In the genomic region with DNA sequence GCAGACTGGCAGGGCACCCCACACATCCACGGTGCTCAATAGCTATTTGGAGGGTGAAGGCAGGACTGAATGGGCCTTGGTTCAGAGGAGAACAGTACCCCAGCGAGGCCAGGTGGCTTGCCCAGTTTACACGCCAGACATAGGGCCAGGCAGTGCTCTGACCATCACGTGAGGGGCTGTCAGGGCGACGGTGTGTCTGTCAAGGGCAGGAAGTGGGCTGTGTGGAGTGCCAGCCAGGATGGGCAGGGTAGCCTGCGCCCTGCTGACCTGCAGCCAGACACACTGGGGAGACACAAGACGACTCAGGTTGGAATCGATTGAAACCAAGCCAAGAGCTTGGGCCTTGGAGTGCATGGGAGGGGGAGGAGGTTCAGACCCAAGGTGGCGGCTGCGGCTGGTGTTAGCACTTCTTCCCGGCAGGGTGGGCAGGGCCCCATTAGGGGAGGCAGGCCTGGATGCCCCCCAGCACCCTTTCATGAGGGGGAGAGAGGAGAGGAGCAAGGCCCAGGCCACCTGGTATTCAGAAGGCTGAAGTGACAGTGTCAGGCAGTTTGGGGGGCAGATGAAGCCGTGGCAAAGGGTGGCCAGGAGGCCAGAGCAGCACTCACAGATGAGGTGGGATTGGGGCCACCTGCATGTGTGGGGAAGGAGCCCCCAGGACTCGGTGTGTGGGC, we compare ENCODE assay signal across 15 cellular contexts.
A peak's percentile ranks its signal among the peaks of the same experiment; 100 is the strongest.
DNase-seq lines count a peak whose midpoint lies in the region; ATAC-seq and TF ChIP-seq lines count a peak whose summit lies in the region.
"Had no signal": no experiment of that assay in that cellular context is flagged by ENCODE, and none has a peak within 500 bp of the region (broad histone marks: within the 10 kb centered on the region; RNA-seq: fewer than 3 reads in every experiment).

No MANE protein-coding gene starts in this region.

- no peak overlapping the region for H3K4ac ChIP-seq in trophoblast cell (ENCODE audit: low read depth, low read length)

- H3K9me3 Mint-ChIP-seq in HFFc6: no peaks in the 10 kb centered on the region
- H3K9me3 Mint-ChIP-seq: CD4-positive, alpha-beta T cell; stimulated activated naive CD8-positive, alpha-beta T cell treated with anti-CD3 and anti-CD28 coated beads, Interleukin-15, amount 100 ng/mL, for 72 hours had no signal

- peak overlapping the region; percentile 25; the same call in 1 of the 2 replicates for H3K27ac Mint-ChIP-seq in HFFc6
- H3K27ac Mint-ChIP-seq: CD4-positive, alpha-beta T cell had no signal

- H3K9me3 ChIP-seq in heart right ventricle (no peaks in the 10 kb centered on the region), trophoblast cell (ENCODE audit: insufficient read depth, low read depth, low read length) (peaks cover 3% of the 10 kb centered on the region)

- H2AK5ac ChIP-seq in trophoblast cell (ENCODE audit: low read length): no peak overlapping the region

- peak overlapping the region; percentile 0 for H3K18ac ChIP-seq in trophoblast cell (ENCODE audit: low read length)

- H3K9ac ChIP-seq in trophoblast cell (ENCODE audit: low read length): no peak overlapping the region
- H3K9ac ChIP-seq: parathyroid adenoma had no signal

- peak overlapping the region; percentile 8 for H2AFZ ChIP-seq in trophoblast cell (ENCODE audit: insufficient read depth, low read length, poor library complexity)
- H2AFZ ChIP-seq: parathyroid adenoma had no signal

- H3K79me1 ChIP-seq in trophoblast cell (ENCODE audit: low read length): no peaks in the 10 kb centered on the region

- DNase-seq in HFFc6 (no peak), RWPE1 (ENCODE audit: low spot score) (no peak), heart right ventricle (no peak), trophoblast cell (no peak)
- DNase-seq in stimulated activated CD4-positive, alpha-beta T cell treated with anti-CD3 and anti-CD28 coated beads, Interleukin-4, amount 100 ng/mL, for 24 hours: no peak
- DNase-seq: activated gamma-delta T cell treated with Interleukin-2 at 50 U/mL for 16 hours; CD4-positive, alpha-beta T cell; cortex of kidney; stimulated activated CD4-positive, alpha-beta T cell treated with anti-CD3 and anti-CD28 coated beads, Interleukin-1b, Interleukin-23, amount 100 ng/mL, for 48 hours; stimulated activated naive CD8-positive, alpha-beta T cell treated with anti-CD3 and anti-CD28 coated beads, Interleukin-15, amount 100 ng/mL, for 72 hours had no signal

- no peak overlapping the region for H4K12ac ChIP-seq in trophoblast cell (ENCODE audit: low read depth, low read length)

- H4K91ac ChIP-seq in trophoblast cell (ENCODE audit: low read depth, low read length): no peak overlapping the region

- WGBS in heart right ventricle, 2 donors: 47 to 54% methylated on average over 14 of the region's 14 CpGs
- WGBS in trophoblast cell (ENCODE audit: extremely low coverage, insufficient coverage, insufficient read length): no CpG with 5 or more reads among the region's 14 CpGs

- POLR2A ChIA-PET in RWPE1 (lab: Yijun Ruan, JAX; ENCODE audit: low non-redundant PET): no interaction called here

- no peak overlapping the region for H2BK5ac ChIP-seq in trophoblast cell (ENCODE audit: low read depth, low read length, poor library complexity)

- H3K36me3 Mint-ChIP-seq in HFFc6 (ENCODE audit: low read depth): no peaks in the 10 kb centered on the region

- no peak overlapping the region; the same call in 1 of the 2 replicates for H3K4me3 Mint-ChIP-seq in HFFc6
- H3K4me3 Mint-ChIP-seq: CD4-positive, alpha-beta T cell; stimulated activated naive CD8-positive, alpha-beta T cell treated with anti-CD3 and anti-CD28 coated beads, Interleukin-15, amount 100 ng/mL, for 72 hours had no signal

- no peak overlapping the region for H2BK120ac ChIP-seq in trophoblast cell (ENCODE audit: insufficient read depth, low read length, poor library complexity)

- ATAC-seq in heart right ventricle (peak; percentile 16 to 67 (median 46)), GM19395 (IDR thresholded peaks at IDR 0.05; ENCODE audit: unreplicated experiment) (no peak), GM21723 (IDR thresholded peaks at IDR 0.05; ENCODE audit: unreplicated experiment) (no peak), HG02852 (IDR thresholded peaks at IDR 0.05; ENCODE audit: unreplicated experiment) (no peak)
- ATAC-seq: stimulated activated naive CD8-positive, alpha-beta T cell treated with anti-CD3 and anti-CD28 coated beads, Interleukin-15, amount 100 ng/mL, for 72 hours had no signal

- no peak overlapping the region for H3K14ac ChIP-seq in trophoblast cell (ENCODE audit: low read length)

- intact Hi-C loops in heart right ventricle (cut with DNase I): loop anchor here in 1 of 10 donors (10.0 kb wide), 1 partner anchor 86 kb away; no protein-coding TSS in a partner anchor

- H3K36me3 ChIP-seq in heart right ventricle (peaks cover 0 to 13% (median 0%) of the 10 kb centered on the region in 9 donors), trophoblast cell (ENCODE audit: control insufficient read depth in 1 of 2, insufficient read depth in 2 of 2, low read length in 2 of 2) (peaks cover 7 to 10% of the 10 kb centered on the region in 2 experiments)

- no peak overlapping the region for H3K4me2 ChIP-seq in trophoblast cell (ENCODE audit: low read length)

- H3K27me3 ChIP-seq in heart right ventricle (no peaks in the 10 kb centered on the region), trophoblast cell (ENCODE audit: insufficient read depth, low read length) (no peaks in the 10 kb centered on the region)

- no peak for TF ChIP-seq CTCF in HFFc6 (IDR thresholded peaks at IDR 0.05)
- no peak for TF ChIP-seq CTCF in RWPE1 (conservative IDR thresholded peaks at IDR 0.05; ENCODE audit: low read depth)
- TF ChIP-seq CTCF in heart right ventricle (IDR thresholded peaks at IDR 0.05): no peak

- H3K27ac ChIP-seq in RWPE1 (peak overlapping the region; percentile 84), heart right ventricle (peak overlapping the region in 6 of 10 donors; percentile 5 to 49 (median 25)), trophoblast cell (ENCODE audit: low read depth, low read length) (no peak overlapping the region)
- H3K27ac ChIP-seq: HL-60, parathyroid adenoma had no signal

- peaks cover 44% of the 10 kb centered on the region for H3K4me1 Mint-ChIP-seq in HFFc6 (ENCODE audit: low read depth)

- CTCF ChIA-PET in RWPE1 (lab: Yijun Ruan, JAX): no interaction called here

- H3K23ac ChIP-seq in trophoblast cell (ENCODE audit: low read length): no peak overlapping the region

- peaks cover 27 to 72% (median 56%) of the 10 kb centered on the region in 9 donors for H3K4me1 ChIP-seq in heart right ventricle
- no peaks in the 10 kb centered on the region for H3K4me1 ChIP-seq in trophoblast cell (ENCODE audit: control insufficient read depth in 1 of 2, insufficient read depth in 2 of 2, low read length in 2 of 2)

- H2BK12ac ChIP-seq in trophoblast cell (ENCODE audit: low read length): no peak overlapping the region

- no peaks in the 10 kb centered on the region for H3K79me2 ChIP-seq in trophoblast cell (ENCODE audit: control insufficient read depth, insufficient read depth, low read length, poor library complexity)

- no peak overlapping the region for H4K8ac ChIP-seq in trophoblast cell (ENCODE audit: low read depth, low read length)

- peaks cover 7% of the 10 kb centered on the region for H3K27me3 Mint-ChIP-seq in HFFc6 (ENCODE audit: insufficient read depth)
- H3K27me3 Mint-ChIP-seq: CD4-positive, alpha-beta T cell; stimulated activated naive CD8-positive, alpha-beta T cell treated with anti-CD3 and anti-CD28 coated beads, Interleukin-15, amount 100 ng/mL, for 72 hours had no signal

- H3K4me3 ChIP-seq in heart right ventricle (no peak overlapping the region), trophoblast cell (ENCODE audit: low read depth, low read length) (no peak overlapping the region)

Comparison
In these comparisons a context has a peak if more than half of its experiments do, and no peak if none do; other contexts are left out.
1. ATAC-seq: peak in heart right ventricle (8 of 8); none in GM19395 (single experiment), GM21723 (single experiment) and HG02852 (single experiment).